ENCODE assay signal across 21 cellular contexts in genomic region chr6:118535176-118535844, GRCh38. TPM values are rescaled to one million over a fixed set of nuclear protein-coding genes. Genes with fewer than 3 reads are reported as not detected.
"Had no signal": no experiment of that assay in that cellular context is flagged by ENCODE, and none has a peak within 500 bp of the region (broad histone marks: within the 10 kb centered on the region; RNA-seq: fewer than 3 reads in every experiment).

No MANE protein-coding gene starts in this region.

- H3K4me3 ChIP-seq: lung, right lobe of liver, SJSA1, skin epidermis, upper lobe of left lung had no signal

- H3K4me3 Mint-ChIP-seq: activated B cell treated with CpG ODN at 0.5 μM for 24 hours; activated T-helper 1 cell treated with anti-CD3 and anti-CD28 coated beads, Interleukin-12 subunit alpha, Interleukin-12 subunit beta, Interleukin-2, Interleukin-4 antibody, amounts not matched to agents 30 ng/mL and 10 ng/mL and 1 ng/mL, durations not matched to agents 14 hours and 24 hours and 36 hours; naive thymus-derived CD4-positive, alpha-beta T cell; neural crest cell had no signal

- H3K4me1 ChIP-seq: right lobe of liver, SJSA1 had no signal

- H3K27ac ChIP-seq: right lobe of liver, SJSA1, skin epidermis, upper lobe of left lung had no signal

- DNase-seq: activated B cell treated with CpG ODN at 0.5 μM for 24 hours; activated CD8-positive, alpha-beta memory T cell treated with anti-CD3 and anti-CD28 coated beads, Interleukin-2, amount 50 U/mL, for 48 hours; erythroblast; foreskin melanocyte; naive thymus-derived CD4-positive, alpha-beta T cell; posterior cingulate gyrus; right lobe of liver; stimulated activated naive CD4-positive, alpha-beta T cell; T1000; upper lobe of left lung had no signal

- ATAC-seq: left lobe of liver; naive thymus-derived CD4-positive, alpha-beta T cell; right lobe of liver had no signal

- H3K27ac Mint-ChIP-seq: activated B cell treated with CpG ODN at 0.5 μM for 24 hours; activated T-helper 1 cell treated with anti-CD3 and anti-CD28 coated beads, Interleukin-12 subunit alpha, Interleukin-12 subunit beta, Interleukin-2, Interleukin-4 antibody, amounts not matched to agents 30 ng/mL and 10 ng/mL and 1 ng/mL, durations not matched to agents 14 hours and 24 hours and 36 hours had no signal

- H3K27me3 Mint-ChIP-seq: activated B cell treated with CpG ODN at 0.5 μM for 24 hours; naive thymus-derived CD4-positive, alpha-beta T cell had no signal

- FAIRE-seq: endometrium had no signal

- H3K27me3 ChIP-seq: right lobe of liver, SJSA1, upper lobe of left lung had no signal

- H3K36me3 ChIP-seq: right lobe of liver, SJSA1, upper lobe of left lung had no signal

- H3K4me1 Mint-ChIP-seq: neural crest cell had no signal

- H3K9me3 ChIP-seq: right lobe of liver, SJSA1, upper lobe of left lung had no signal

RNA-seq across cellular contexts. Expression of gene PLN, which starts 12.8 kb away (rescaled TPM):
- total RNA-seq: activated B cell treated with CpG ODN at 0.5 μM for 24 hours; activated CD8-positive, alpha-beta memory T cell treated with anti-CD3 and anti-CD28 coated beads for 36 hours; activated T-helper 1 cell treated with anti-CD3 and anti-CD28 coated beads, Interleukin-12 subunit alpha, Interleukin-12 subunit beta, Interleukin-2, Interleukin-4 antibody, amounts not matched to agents 30 ng/mL and 10 ng/mL and 1 ng/mL, durations not matched to agents 14 hours and 24 hours and 36 hours; chondrocyte; kidney epithelial cell; neural crest cell; SJSA1; T-helper 1 cell treated with Interleukin-12 subunit alpha and Interleukin-12 subunit beta and Interleukin-4 antibody, amounts not matched to agents 30 ng/mL and 1 ng/mL, for 36 hours had no signal
